Comparison of ENCODE assay signal across 8 cellular contexts in the genomic region with DNA sequence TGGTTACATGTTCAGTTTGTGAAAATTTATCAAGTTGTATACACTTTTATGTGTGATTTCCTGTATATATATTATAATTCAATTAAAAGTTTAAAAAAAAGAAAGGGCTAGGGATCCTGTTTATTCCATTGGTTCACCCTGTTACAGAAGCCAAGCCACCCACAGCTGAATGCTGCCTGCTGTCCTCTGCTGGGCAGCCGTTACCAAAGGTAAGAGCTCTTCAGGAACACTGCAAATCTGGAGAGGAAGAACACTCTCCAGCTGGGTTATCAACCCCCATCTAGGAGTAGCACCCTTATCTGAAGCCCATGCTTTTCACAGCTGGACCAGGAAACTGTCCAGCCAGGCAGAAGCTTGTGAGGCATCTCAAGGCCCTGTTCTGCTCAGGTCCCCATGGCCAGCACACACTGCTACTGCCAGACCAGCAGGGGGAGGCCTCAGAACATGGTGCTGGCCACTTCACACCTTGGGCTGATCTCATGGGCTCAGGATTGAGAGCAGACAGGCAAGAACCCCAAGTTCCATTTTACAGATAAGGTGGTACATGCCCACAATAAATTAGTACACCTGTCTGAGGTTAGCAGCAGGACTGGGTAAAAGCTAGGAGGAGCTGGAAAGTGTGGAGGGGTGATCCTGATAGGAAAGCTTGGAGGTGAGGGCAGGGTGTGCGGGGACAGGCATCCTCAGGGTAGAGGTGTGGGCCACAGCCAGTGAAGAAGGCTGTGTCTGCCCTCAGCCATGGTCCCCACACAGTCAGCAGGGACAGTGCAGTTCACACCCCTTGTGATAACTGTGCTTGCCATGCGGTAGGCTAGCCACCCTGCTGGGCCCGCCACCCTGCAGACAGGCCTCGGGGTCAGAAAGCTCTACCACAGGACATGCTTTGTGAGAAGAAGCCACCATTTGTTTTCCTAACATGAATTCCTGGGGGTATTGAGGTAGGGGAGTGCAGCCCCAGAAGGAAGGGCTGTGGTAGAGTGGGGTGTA. TPM values are rescaled to one million over a fixed set of nuclear protein-coding genes. Genes with fewer than 3 reads are reported as not detected.
DNase-seq lines count a peak whose midpoint lies in the region; ATAC-seq, FAIRE-seq and TF ChIP-seq lines count a peak whose summit lies in the region.

No MANE protein-coding gene starts in this region.

- no peak overlapping the region for H2AFZ ChIP-seq in smooth muscle cell (ENCODE audit: low read depth)

- FAIRE-seq in RCC 7860 (lab: Jason Lieb, UNC) = no peak

- 97% methylated on average over 5 of the region's 5 CpGs for WGBS in smooth muscle cell (ENCODE audit: low lambda C conversion rate)

- H3K9ac ChIP-seq in smooth muscle cell (ENCODE audit: low read depth) = no peak overlapping the region

- no peak overlapping the region for H3K27ac ChIP-seq in C4-2B
- H3K27ac ChIP-seq in smooth muscle cell (ENCODE audit: low read depth) = no peak overlapping the region

- H4K20me1 ChIP-seq in smooth muscle cell (ENCODE audit: low read depth) = peaks cover 9% of the 10 kb centered on the region

- no peaks in the 10 kb centered on the region for H3F3A ChIP-seq in smooth muscle cell (ENCODE audit: low read depth)

- ATAC-seq in Right ventricle myocardium superior (ENCODE audit: poor library complexity) (peak; percentile 55), HG03196 (IDR thresholded peaks at IDR 0.05; ENCODE audit: unreplicated experiment) (no peak)

- H3K9me3 ChIP-seq in smooth muscle cell (replicated peaks; ENCODE audit: low read depth) = no peaks in the 10 kb centered on the region

- no peak overlapping the region for H3K4me3 ChIP-seq in smooth muscle cell

- no peaks in the 10 kb centered on the region for H3K36me3 ChIP-seq in smooth muscle cell (ENCODE audit: low read depth)

- TF ChIP-seq CTCF in C4-2B (conservative IDR thresholded peaks at IDR 0.05) (peak; percentile 76), smooth muscle cell (IDR thresholded peaks at IDR 0.05; ENCODE audit: borderline replicate concordance, insufficient read depth, poor library complexity, severe bottlenecking) (peak; percentile 64)

- DNase-seq in HCEC 1CT (peak; percentile 71), RCC 7860 (ENCODE audit: low spot score) (peak; percentile 51), Right ventricle myocardium superior (peak; percentile 50), smooth muscle cell (lab: John Stamatoyannopoulos, UW; ENCODE audit: unreplicated experiment) (no peak), T1000 (lab: John Stamatoyannopoulos, UW) (no peak)
- peak; percentile 35 for DNase-seq in activated naive CD4-positive, alpha-beta T cell treated with Interleukin-2 at 50 U/mL for 16 hours

- H3K27me3 ChIP-seq in smooth muscle cell (ENCODE audit: low read depth) = no peaks in the 10 kb centered on the region

- no peak overlapping the region for H3K4me2 ChIP-seq in smooth muscle cell

- peaks cover 8% of the 10 kb centered on the region for H3K4me1 ChIP-seq in smooth muscle cell (ENCODE audit: low read depth)

- intact Hi-C loops in Right ventricle myocardium superior (cut with DNase I) = no loop called here

- H3K79me2 ChIP-seq in smooth muscle cell (ENCODE audit: low read depth) = no peaks in the 10 kb centered on the region

RNA-seq across cellular contexts. Expression of gene SREBF1, which starts 54.3 kb away (rescaled TPM):
- total RNA-seq in Right ventricle myocardium superior (14.7 TPM), smooth muscle cell (23.5 and 25.9 TPM in 2 replicates)
- polyA plus RNA-seq in smooth muscle cell = 45.4 and 53.5 TPM in 2 replicates

Comparison
In these comparisons a context has a peak if more than half of its experiments do, and no peak if none do; other contexts are left out.
1. DNase-seq: peak in HCEC 1CT (single experiment), RCC 7860 (single experiment), activated naive CD4-positive, alpha-beta T cell treated with Interleukin-2 at 50 U/mL for 16 hours (single experiment) and Right ventricle myocardium superior (single experiment); none in smooth muscle cell (single experiment) and T1000 (single experiment).